ENCODE assay signal across 18 cellular contexts in genomic region chr5:44002381-44002901, GRCh38.
DNase-seq lines count a peak whose midpoint lies in the region; ATAC-seq and TF ChIP-seq lines count a peak whose summit lies in the region.
"Had no signal": no experiment of that assay in that cellular context is flagged by ENCODE, and none has a peak within 500 bp of the region (broad histone marks: within the 10 kb centered on the region; RNA-seq: fewer than 3 reads in every experiment).

No MANE protein-coding gene starts in this region.

- POLR2A ChIA-PET in BJ (lab: Charles Lee) = no interaction called here
- POLR2A ChIA-PET in IMR-90 (lab: Charles Lee; ENCODE audit: unreplicated experiment) = no interaction called here
- POLR2A ChIA-PET in activated CD4-positive, alpha-beta T cell treated with anti-CD3 and anti-CD28 coated beads for 36 hours (lab: Charles Lee) = no interaction called here

- H2AK5ac ChIP-seq in IMR-90 (ENCODE audit: low read depth, low read length) = no peak overlapping the region

- H3K79me1 ChIP-seq in IMR-90 (ENCODE audit: low read depth in 1 of 2, low read length in 2 of 2) = no peaks in the 10 kb centered on the region

- H3K4me3 ChIP-seq in BJ (ENCODE audit: low read depth, low read length) = no peak overlapping the region
- H3K4me3 ChIP-seq in IMR-90 (ENCODE audit: insufficient read depth, low read depth, low read length) = no peak overlapping the region
- H3K4me3 ChIP-seq in astrocyte of the spinal cord (ENCODE audit: low read depth, low read length) = no peak overlapping the region
- no peak overlapping the region for H3K4me3 ChIP-seq in liver (ENCODE audit: low read depth in 1 of 3, low read length in 3 of 3)
- H3K4me3 ChIP-seq: ascending aorta had no signal

- H3K36me3 Mint-ChIP-seq in activated CD4-positive, alpha-beta T cell treated with anti-CD3 and anti-CD28 coated beads for 36 hours (ENCODE audit: low read depth) = no peaks in the 10 kb centered on the region
- H3K36me3 Mint-ChIP-seq: CD4-positive, alpha-beta memory T cell had no signal

- TF ChIP-seq CTCF in BJ (IDR thresholded peaks at IDR 0.05; ENCODE audit: insufficient read depth, low read depth, low read length) = no peak
- TF ChIP-seq CTCF in IMR-90 (conservative IDR thresholded peaks at IDR 0.05; ENCODE audit: low read depth, low read length) = no peak
- no peak for TF ChIP-seq CTCF in astrocyte of the spinal cord (IDR thresholded peaks at IDR 0.05; ENCODE audit: low read depth, low read length)
- TF ChIP-seq CTCF in liver (IDR thresholded peaks at IDR 0.05; ENCODE audit: low read depth, low read length, missing input control) = no peak

- H4K5ac ChIP-seq in IMR-90 (ENCODE audit: low read depth, low read length) = peak overlapping the region; percentile 69; the same call in 1 of the 2 replicates

- H3K27me3 Mint-ChIP-seq in activated CD4-positive, alpha-beta T cell treated with anti-CD3 and anti-CD28 coated beads for 36 hours = no peaks in the 10 kb centered on the region
- H3K27me3 Mint-ChIP-seq: CD4-positive, alpha-beta memory T cell; stimulated activated naive CD8-positive, alpha-beta T cell treated with anti-CD3 and anti-CD28 coated beads, Interleukin-15, Interleukin-2, amounts not matched to agents 100 ng/mL and 50 ng/mL, for 24 hours had no signal

- H4K20me1 ChIP-seq in IMR-90 (ENCODE audit: insufficient read depth, low read length) = no peaks in the 10 kb centered on the region

- H3K9ac ChIP-seq in IMR-90 (ENCODE audit: low read depth, low read length) (no peak overlapping the region), liver (ENCODE audit: low read depth in 1 of 2, low read length in 2 of 2) (no peak overlapping the region)
- H3K9ac ChIP-seq: parathyroid adenoma had no signal

- peaks cover 2% of the 10 kb centered on the region; the same call in 1 of the 2 replicates for H3K9me3 ChIP-seq in IMR-90 (ENCODE audit: control insufficient read depth, insufficient read depth, low read length)
- no peaks in the 10 kb centered on the region for H3K9me3 ChIP-seq in liver (ENCODE audit: control insufficient read depth in 4 of 4, low read length in 3 of 4)
- H3K9me3 ChIP-seq: ascending aorta had no signal

- ATAC-seq in IMR-90 (ENCODE audit: low read depth) = peak; percentile 40
- no peak for ATAC-seq in HG02642 (IDR thresholded peaks at IDR 0.05; ENCODE audit: poor library complexity, unreplicated experiment)
- no peak for ATAC-seq in activated CD4-positive, alpha-beta T cell treated with anti-CD3 and anti-CD28 coated beads for 36 hours
- ATAC-seq in HG02623 (IDR thresholded peaks at IDR 0.05; ENCODE audit: unreplicated experiment) = no peak

- dilution Hi-C loops in IMR-90 (cut with HindIII; ENCODE audit: low sequenced_read_pairs, unreplicated experiment) = no loop called here

- TF ChIP-seq POLR2A in IMR-90 (IDR thresholded peaks at IDR 0.05; ENCODE audit: low read depth, low read length) = no peak

- no TSS peak for BruUV-seq in IMR-90 (replicated peaks; lab: Mats Ljungman, UMichigan)

- H4K8ac ChIP-seq in IMR-90 (ENCODE audit: low read depth in 2 of 2, low read length in 2 of 2) = peak overlapping the region in 1 of 2 experiments; percentile 24; a peak in 1 of 4 replicates

- peak overlapping the region; percentile 87; the same call in 1 of the 2 replicates for H3K27ac ChIP-seq in IMR-90 (ENCODE audit: insufficient read depth, low read length)
- H3K27ac ChIP-seq in liver (ENCODE audit: low read depth in 1 of 2, low read length in 2 of 2) = peak overlapping the region; percentile 54 to 73
- H3K27ac ChIP-seq: ascending aorta, parathyroid adenoma had no signal

- 0 out of 2 replicates have a peak, but pooled peaks cover 3% of the 10 kb centered on the region for H3K9me1 ChIP-seq in IMR-90 (ENCODE audit: insufficient read depth, low read length)

- intact Hi-C loops in IMR-90 (cut with micrococcal nuclease) = no loop called here
- intact Hi-C loops in activated CD4-positive, alpha-beta T cell treated with anti-CD3 and anti-CD28 coated beads for 36 hours (cut with DNase I, micrococcal nuclease) = no loop called here

- H2AK9ac ChIP-seq in IMR-90 (replicated peaks; ENCODE audit: low read depth, low read length, poor library complexity) = no peak overlapping the region

- no peak overlapping the region for H3K27ac Mint-ChIP-seq in activated CD4-positive, alpha-beta T cell treated with anti-CD3 and anti-CD28 coated beads for 36 hours
- H3K27ac Mint-ChIP-seq: CD4-positive, alpha-beta memory T cell; stimulated activated naive CD8-positive, alpha-beta T cell treated with anti-CD3 and anti-CD28 coated beads, Interleukin-15, Interleukin-2, amounts not matched to agents 100 ng/mL and 50 ng/mL, for 24 hours had no signal

- H3K9me3 Mint-ChIP-seq in activated CD4-positive, alpha-beta T cell treated with anti-CD3 and anti-CD28 coated beads for 36 hours (ENCODE audit: low read depth) = no peaks in the 10 kb centered on the region

- DNase-seq in BJ (ENCODE audit: low read depth) (peak; percentile 16), IMR-90 (peak; percentile 37), astrocyte of the spinal cord (ENCODE audit: low read depth, low spot score) (peak; percentile 28), NCI-H524 (lab: John Stamatoyannopoulos, UW) (no peak)
- DNase-seq in activated CD4-positive, alpha-beta T cell treated with anti-CD3 and anti-CD28 coated beads for 36 hours = no peak
- DNase-seq: activated CD4-positive, CD25-positive, alpha-beta regulatory T cell; activated T-cell treated with anti-CD3 and anti-CD28 coated beads, Interleukin-2, amount 50 U/mL, for 48 hours; CD4-positive, alpha-beta memory T cell; hippocampal formation; NCI-H1048; NCI-H510A treated with DMSO at 0.1 percent for 48 hours; stimulated activated CD4-positive, alpha-beta T cell treated with anti-CD3 and anti-CD28 coated beads, Interleukin-2, amount 100 ng/mL, for 48 hours had no signal

- peak overlapping the region; percentile 44 for H2BK5ac ChIP-seq in IMR-90 (ENCODE audit: low read depth, low read length, poor library complexity, severe bottlenecking)

- H3K4me1 ChIP-seq in IMR-90 (ENCODE audit: control insufficient read depth, insufficient read depth, low read length) (peaks cover 10% of the 10 kb centered on the region; the same call in 1 of the 2 replicates), liver (ENCODE audit: control insufficient read depth in 4 of 4, insufficient read depth in 4 of 4, low read length in 3 of 4) (peaks cover 4 to 35% (median 31%) of the 10 kb centered on the region in 4 donors)

- H3K27me3 ChIP-seq in BJ (ENCODE audit: control insufficient read depth, insufficient read depth, low read length) = no peaks in the 10 kb centered on the region
- H3K27me3 ChIP-seq in IMR-90 (ENCODE audit: control insufficient read depth, insufficient read depth, low read length) = no peaks in the 10 kb centered on the region
- H3K27me3 ChIP-seq in liver (ENCODE audit: control insufficient read depth in 4 of 4, insufficient read depth in 4 of 4, low read length in 3 of 4) = no peaks in the 10 kb centered on the region
- H3K27me3 ChIP-seq: ascending aorta had no signal

- no peak overlapping the region; the same call in 1 of the 2 replicates for H3K14ac ChIP-seq in IMR-90 (replicated peaks; ENCODE audit: low read depth, low read length)

- H3K4ac ChIP-seq in IMR-90 (ENCODE audit: low read depth, low read length) = 0 out of 2 replicates have a peak overlapping the region, but pooled peaks have one; percentile 66

- peak overlapping the region; percentile 61 for H3K18ac ChIP-seq in IMR-90 (ENCODE audit: low read depth, low read length)

- in situ Hi-C loops in IMR-90 (cut with MboI; ENCODE audit: low sequenced_read_pairs) = no loop called here
- in situ Hi-C loops in astrocyte of the spinal cord (cut with HindIII; ENCODE audit: low sequenced_read_pairs) = no loop called here

- no peak overlapping the region; the same call in 1 of the 2 replicates for H4K91ac ChIP-seq in IMR-90 (ENCODE audit: insufficient read depth, low read depth, low read length)

- H3K36me3 ChIP-seq in BJ (ENCODE audit: control insufficient read depth, insufficient read depth, low read length) = no peaks in the 10 kb centered on the region
- H3K36me3 ChIP-seq in IMR-90 (ENCODE audit: control insufficient read depth, insufficient read depth, low read length) = no peaks in the 10 kb centered on the region
- H3K36me3 ChIP-seq in liver (ENCODE audit: control insufficient read depth in 4 of 4, insufficient read depth in 3 of 4, low read depth in 1 of 4, low read length in 3 of 4) = no peaks in the 10 kb centered on the region
- H3K36me3 ChIP-seq: ascending aorta had no signal

- TF ChIP-seq RAD21 in IMR-90 (IDR thresholded peaks at IDR 0.05; ENCODE audit: low read length) (no peak), liver (IDR thresholded peaks at IDR 0.05) (peak; percentile 60 to 67)

- no peak overlapping the region for H2AFZ ChIP-seq in IMR-90 (replicated peaks; ENCODE audit: low read length, poor library complexity)
- H2AFZ ChIP-seq: parathyroid adenoma had no signal

- no peak overlapping the region for H3K56ac ChIP-seq in IMR-90 (ENCODE audit: extremely low read depth, insufficient read depth, low read length)

- CTCF ChIA-PET in BJ (lab: Yijun Ruan, JAX) (no interaction called here), IMR-90 (lab: Yijun Ruan, JAX) (no interaction called here)
- CTCF ChIA-PET in activated CD4-positive, alpha-beta T cell treated with anti-CD3 and anti-CD28 coated beads for 36 hours (lab: Charles Lee) = no interaction called here

- H3K4me3 Mint-ChIP-seq in activated CD4-positive, alpha-beta T cell treated with anti-CD3 and anti-CD28 coated beads for 36 hours = no peak overlapping the region
- H3K4me3 Mint-ChIP-seq: CD4-positive, alpha-beta memory T cell; stimulated activated naive CD8-positive, alpha-beta T cell treated with anti-CD3 and anti-CD28 coated beads, Interleukin-15, Interleukin-2, amounts not matched to agents 100 ng/mL and 50 ng/mL, for 24 hours had no signal

- H2BK20ac ChIP-seq in IMR-90 (ENCODE audit: low read depth, low read length) = peak overlapping the region; percentile 22

- no peak overlapping the region for H3K23ac ChIP-seq in IMR-90 (ENCODE audit: low read depth, low read length)

- no peaks in the 10 kb centered on the region for H3K4me1 Mint-ChIP-seq in activated CD4-positive, alpha-beta T cell treated with anti-CD3 and anti-CD28 coated beads for 36 hours
- H3K4me1 Mint-ChIP-seq: CD4-positive, alpha-beta memory T cell had no signal

- no peak overlapping the region for H2BK15ac ChIP-seq in IMR-90 (ENCODE audit: low read depth, low read length)

- peak overlapping the region; percentile 50; the same call in 1 of the 2 replicates for H3K4me2 ChIP-seq in IMR-90 (ENCODE audit: low read depth, low read length)

- peak overlapping the region; percentile 65; the same call in 1 of the 2 replicates for H2BK120ac ChIP-seq in IMR-90 (ENCODE audit: low read depth, low read length)

TF ChIP-seq in IMR-90, 13 proteins besides CTCF, POLR2A, EP300 and RAD21:
- TF ChIP-seq CEBPB (IDR thresholded peaks at IDR 0.05; ENCODE audit: low read depth, low read length) (no peak), MXI1 (IDR thresholded peaks at IDR 0.05; ENCODE audit: borderline replicate concordance, low read depth, low read length) (no peak), NFE2L2 (IDR thresholded peaks at IDR 0.05; ENCODE audit: low read depth, low read length) (no peak)

Comparison
In these comparisons a context has a peak if more than half of its experiments do, and no peak if none do; other contexts are left out.
1. DNase-seq: peak in BJ (single experiment), IMR-90 (single experiment) and astrocyte of the spinal cord (single experiment); none in activated CD4-positive, alpha-beta T cell treated with anti-CD3 and anti-CD28 coated beads for 36 hours (single experiment) and NCI-H524 (0 of 2).